Comparison of ENCODE assay signal across 11 cellular contexts in genomic region chr2:131016826-131017596, GRCh38.
DNase-seq lines count a peak whose midpoint lies in the region; ATAC-seq, FAIRE-seq and TF ChIP-seq lines count a peak whose summit lies in the region.
"Had no signal": no experiment of that assay in that cellular context is flagged by ENCODE, and none has a peak within 500 bp of the region (broad histone marks: within the 10 kb centered on the region; RNA-seq: fewer than 3 reads in every experiment).

No MANE protein-coding gene starts in this region.

- H3K4me1 ChIP-seq in Panc1 (ENCODE audit: control insufficient read depth, insufficient read depth, low read length) (peaks cover 15% of the 10 kb centered on the region), esophagus (ENCODE audit: control insufficient read depth in 2 of 2, insufficient read depth in 2 of 2, low read length in 1 of 2) (peaks cover 0 to 2% of the 10 kb centered on the region in 2 donors), pancreas (peaks cover 0 to 12% (median 3%) of the 10 kb centered on the region in 3 donors), Peyer's patch (no peaks in the 10 kb centered on the region)

- H3K4me3 ChIP-seq in Panc1 (ENCODE audit: low read depth in 2 of 2, low read length in 2 of 2) (no peak overlapping the region), esophagus (ENCODE audit: low read depth in 1 of 2, low read length in 2 of 2) (no peak overlapping the region), pancreas (no peak overlapping the region), Peyer's patch (no peak overlapping the region)
- H3K4me3 ChIP-seq: SK-N-MC had no signal

- TF ChIP-seq CTCF in Panc1 (IDR thresholded peaks at IDR 0.05) (no peak), pancreas (IDR thresholded peaks at IDR 0.05) (no peak), Peyer's patch (IDR thresholded peaks at IDR 0.05) (no peak), D721Med (IDR thresholded peaks at IDR 0.05; ENCODE audit: insufficient read depth, missing control alignments) (no peak)

- 22 to 26% methylated on average over 6 of the region's 6 CpGs for WGBS in esophagus, 2 donors
- WGBS in pancreas, 2 donors, result 16% methylated on average over 6 of the region's 6 CpGs

- H3K27me3 ChIP-seq in Panc1 (ENCODE audit: control insufficient read depth, insufficient read depth, low read length) (no peaks in the 10 kb centered on the region), esophagus (ENCODE audit: control insufficient read depth in 1 of 2, insufficient read depth in 2 of 2, low read length in 2 of 2) (no peaks in the 10 kb centered on the region), pancreas (no peaks in the 10 kb centered on the region), Peyer's patch (no peaks in the 10 kb centered on the region)

- POLR2A ChIA-PET in Panc1 (lab: Charles Lee), result no interaction called here

- ATAC-seq in Panc1 (peak; percentile 86), pancreas (peak; percentile 76 to 91 (median 84)), GM19395 (IDR thresholded peaks at IDR 0.05; ENCODE audit: unreplicated experiment) (no peak)

- in situ Hi-C loops in Panc1 (cut with HindIII; ENCODE audit: low pct_unique_long_range_greater_than_20kb, low sequenced_read_pairs), result no loop called here

- H3K9me3 ChIP-seq in Panc1 (ENCODE audit: control insufficient read depth, insufficient read depth, low read depth, low read length) (no peaks in the 10 kb centered on the region), esophagus (ENCODE audit: control insufficient read depth in 2 of 2, insufficient read depth in 1 of 2, low read depth in 1 of 2, low read length in 1 of 2) (no peaks in the 10 kb centered on the region), pancreas (no peaks in the 10 kb centered on the region), Peyer's patch (no peaks in the 10 kb centered on the region)

- no TSS peak for BruUV-seq in Panc1 (replicated peaks; lab: Mats Ljungman, UMichigan)

- intact Hi-C loops in Panc1 (cut with micrococcal nuclease; ENCODE audit: unreplicated experiment), result no loop called here
- intact Hi-C loops in pancreas (cut with DNase I), result no loop called here

- TF ChIP-seq POLR2A in Peyer's patch (IDR thresholded peaks at IDR 0.05), result no peak

- DNase-seq in DMS 273 treated with DMSO at 0.1 percent for 48 hours (lab: John Stamatoyannopoulos, UW) (peak; percentile 14), Panc1 (ENCODE audit: low read depth, low spot score) (no peak), pancreas (peak in 3 of 6 donors; percentile 40 to 47 (median 46)), Peyer's patch (no peak), D721Med (ENCODE audit: insufficient read length, low spot score) (no peak), midbrain (lab: John Stamatoyannopoulos, UW) (no peak)
- DNase-seq: KG1, right cardiac atrium had no signal

- H3K36me3 ChIP-seq in Panc1 (ENCODE audit: control insufficient read depth, insufficient read depth, low read length) (no peaks in the 10 kb centered on the region), esophagus (ENCODE audit: control insufficient read depth in 2 of 2, insufficient read depth in 2 of 2, low read length in 1 of 2) (no peaks in the 10 kb centered on the region), pancreas (no peaks in the 10 kb centered on the region), Peyer's patch (no peaks in the 10 kb centered on the region)

- CTCF ChIA-PET in Panc1 (lab: Charles Lee), result no interaction called here

- peak overlapping the region; percentile 2; the same call in 1 of the 2 replicates for H3K27ac ChIP-seq in Panc1 (ENCODE audit: low read length)
- H3K27ac ChIP-seq in esophagus (ENCODE audit: low read depth in 2 of 2, low read length in 1 of 2), result peak overlapping the region; percentile 62 to 83
- H3K27ac ChIP-seq in pancreas, result no peak overlapping the region
- H3K27ac ChIP-seq in Peyer's patch, result no peak overlapping the region
- H3K27ac ChIP-seq: SK-N-MC had no signal

- no peak for FAIRE-seq in pancreas (lab: Jason Lieb, UNC)
- FAIRE-seq in D721Med (lab: Jason Lieb, UNC), result no peak

Comparison
In these comparisons a context has a peak if more than half of its experiments do, and no peak if none do; other contexts are left out.
1. H3K27ac ChIP-seq: peak in Panc1 (single experiment) and esophagus (2 of 2); none in pancreas (0 of 4) and Peyer's patch (0 of 4).